In genomic region chr13:42270857-42271215, GRCh38 we compare ENCODE assay signal across 8 cellular contexts. TPM values are rescaled to one million over a fixed set of nuclear protein-coding genes. Genes with fewer than 3 reads are reported as not detected.
DNase-seq lines count a peak whose midpoint lies in the region; ATAC-seq and TF ChIP-seq lines count a peak whose summit lies in the region.

No MANE protein-coding gene starts in this region.

- H3K9ac ChIP-seq in duodenal mucosa (ENCODE audit: low read depth in 1 of 2, low read length in 2 of 2), result peak overlapping the region in 1 of 2 donors; percentile 63

- H3K27ac ChIP-seq in C4-2B, result peak overlapping the region; percentile 79
- H3K27ac ChIP-seq in duodenal mucosa (ENCODE audit: low read depth, low read length), result peak overlapping the region; percentile 71

- H3K36me3 ChIP-seq in MG63 (peaks cover 4% of the 10 kb centered on the region; the same call in 1 of the 2 replicates), duodenal mucosa (ENCODE audit: control insufficient read depth in 1 of 2, insufficient read depth in 2 of 2, low read length in 2 of 2) (no peaks in the 10 kb centered on the region)

- peak overlapping the region; percentile 99 for H3K4me3 Mint-ChIP-seq in neural crest cell

- H3K27me3 ChIP-seq in MG63, result no peaks in the 10 kb centered on the region
- H3K27me3 ChIP-seq in duodenal mucosa (ENCODE audit: control insufficient read depth in 1 of 2, insufficient read depth in 2 of 2, low read length in 2 of 2), result no peaks in the 10 kb centered on the region

- H3K9me3 ChIP-seq in MG63 (no peaks in the 10 kb centered on the region), duodenal mucosa (ENCODE audit: control insufficient read depth in 1 of 2, low read length in 2 of 2) (no peaks in the 10 kb centered on the region)

- H3K4me1 ChIP-seq in duodenal mucosa (ENCODE audit: control insufficient read depth in 1 of 2, insufficient read depth in 2 of 2, low read length in 2 of 2), result peaks cover 12 to 16% of the 10 kb centered on the region in 2 donors

- H3K4me1 Mint-ChIP-seq in neural crest cell, result peaks cover 34% of the 10 kb centered on the region

- H3K36me3 Mint-ChIP-seq in neural crest cell (ENCODE audit: low read depth), result peaks cover 21% of the 10 kb centered on the region

- peak overlapping the region; percentile 71 for H3K4me3 ChIP-seq in MG63
- H3K4me3 ChIP-seq in duodenal mucosa (ENCODE audit: low read depth in 1 of 2, low read length in 2 of 2), result peak overlapping the region; percentile 78 to 91

- TF ChIP-seq CTCF in C4-2B (conservative IDR thresholded peaks at IDR 0.05) (no peak), neural crest cell (conservative IDR thresholded peaks at IDR 0.05) (no peak)

- ATAC-seq in HG03196 (IDR thresholded peaks at IDR 0.05; ENCODE audit: unreplicated experiment), result no peak
- no peak for ATAC-seq in HG02588 (IDR thresholded peaks at IDR 0.05; ENCODE audit: unreplicated experiment)

- DNase-seq in MG63 (no peak), neural crest cell (ENCODE audit: low read depth, low spot score) (no peak), HPDE6-E6E7 (ENCODE audit: extremely low spot score) (no peak), T1000 (lab: John Stamatoyannopoulos, UW) (no peak)

- H3K27me3 Mint-ChIP-seq in neural crest cell (ENCODE audit: low read depth), result no peaks in the 10 kb centered on the region

- peaks cover 13% of the 10 kb centered on the region for H3K9me3 Mint-ChIP-seq in neural crest cell

- peak overlapping the region; percentile 10 for H3K27ac Mint-ChIP-seq in neural crest cell (ENCODE audit: unreplicated experiment)

RNA-seq across cellular contexts. Expression of gene AKAP11, which starts 1.1 kb away (rescaled TPM):
- 8.4 and 17.3 TPM in 2 replicates for total RNA-seq in MG63 (2014; rRNA removed; shearing (Covaris generic); ENCODE audit: low replicate concordance)
- total RNA-seq in neural crest cell, result 27.4 and 28.6 TPM in 2 replicates
